1 cellular context compared by ENCODE assay signal in genomic region chr15:60350121-60350520, GRCh38.
TF ChIP-seq lines count a peak whose summit lies in the region.

No MANE protein-coding gene starts in this region.

TF ChIP-seq in SK-N-SH, 30 proteins besides CTCF, POLR2A, EP300 and RAD21:
- TF ChIP-seq MEF2A (IDR thresholded peaks at IDR 0.05; ENCODE audit: borderline replicate concordance, low read depth) (no peak), POLR2AphosphoS5 (IDR thresholded peaks at IDR 0.05; ENCODE audit: low read depth, low read length) (peak; percentile 22; the same call in 1 of the 2 replicates)
